10 cellular contexts compared by ENCODE assay signal in the genomic region with DNA sequence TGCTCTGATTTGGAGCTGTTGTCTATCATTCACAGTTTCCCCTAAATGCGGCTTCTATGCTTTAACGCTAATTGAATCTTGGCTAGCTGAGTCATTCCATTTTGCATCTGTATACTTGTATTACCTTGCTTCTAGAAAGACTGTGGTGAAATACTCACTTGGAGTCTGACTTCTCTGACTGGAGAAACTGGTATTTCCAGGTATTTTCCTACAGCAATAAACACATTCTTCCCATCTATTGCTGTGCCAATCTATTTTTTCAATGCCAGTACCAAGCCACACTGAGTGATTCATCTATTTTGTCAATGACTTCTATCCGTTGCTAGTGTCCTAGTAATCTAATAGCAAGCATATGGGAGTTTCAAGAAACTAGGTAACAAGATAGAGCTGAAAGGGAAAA.
DNase-seq lines count a peak whose midpoint lies in the region; ATAC-seq and TF ChIP-seq lines count a peak whose summit lies in the region.
"Had no signal": no experiment of that assay in that cellular context is flagged by ENCODE, and none has a peak within 500 bp of the region (broad histone marks: within the 10 kb centered on the region; RNA-seq: fewer than 3 reads in every experiment).

No MANE protein-coding gene starts in this region.

- H3K4me3 Mint-ChIP-seq in activated CD4-positive, alpha-beta T cell treated with anti-CD3 and anti-CD28 coated beads for 36 hours: no peak overlapping the region
- peak overlapping the region; percentile 80 for H3K4me3 Mint-ChIP-seq in stimulated activated effector memory CD8-positive, alpha-beta T cell treated with anti-CD3 and anti-CD28 coated beads, Interleukin-12 subunit alpha, Interleukin-12 subunit beta, amount 100 ng/mL, for 72 hours

- POLR2A ChIA-PET in activated CD4-positive, alpha-beta T cell treated with anti-CD3 and anti-CD28 coated beads for 36 hours (lab: Charles Lee): interaction anchor here (0.6 kb wide), 1 partner anchor 646 kb away, joined by 4 read pairs; no protein-coding TSS in a partner anchor
- POLR2A ChIA-PET in RWPE1 (lab: Yijun Ruan, JAX; ENCODE audit: low non-redundant PET): no interaction called here

- intact Hi-C loops in activated CD4-positive, alpha-beta T cell treated with anti-CD3 and anti-CD28 coated beads for 36 hours (cut with DNase I, micrococcal nuclease): no loop called here
- intact Hi-C loops in left ventricle myocardium superior (cut with micrococcal nuclease): no loop called here

- no peak overlapping the region for H3K27ac ChIP-seq in RWPE1

- CTCF ChIA-PET in activated CD4-positive, alpha-beta T cell treated with anti-CD3 and anti-CD28 coated beads for 36 hours (lab: Charles Lee): no interaction called here
- CTCF ChIA-PET in RWPE1 (lab: Yijun Ruan, JAX): no interaction called here

- ATAC-seq in activated CD4-positive, alpha-beta T cell treated with anti-CD3 and anti-CD28 coated beads for 36 hours: peak; percentile 25
- ATAC-seq in stimulated activated effector memory CD8-positive, alpha-beta T cell treated with anti-CD3 and anti-CD28 coated beads, Interleukin-12 subunit alpha, Interleukin-12 subunit beta, amount 100 ng/mL, for 72 hours: peak; percentile 64
- ATAC-seq in HG02623 (IDR thresholded peaks at IDR 0.05; ENCODE audit: unreplicated experiment) (no peak), left ventricle myocardium superior (no peak)
- ATAC-seq: left lobe of liver had no signal

- TF ChIP-seq CTCF in RWPE1 (conservative IDR thresholded peaks at IDR 0.05; ENCODE audit: low read depth): no peak

- H3K27me3 Mint-ChIP-seq in activated CD4-positive, alpha-beta T cell treated with anti-CD3 and anti-CD28 coated beads for 36 hours: no peaks in the 10 kb centered on the region

- DNase-seq in activated CD4-positive, alpha-beta T cell treated with anti-CD3 and anti-CD28 coated beads for 36 hours: no peak
- no peak for DNase-seq in activated CD4-positive, alpha-beta T cell treated with anti-CD3 and anti-CD28 coated beads, Interleukin-2, amount 50 U/mL, for 1 hour
- DNase-seq in RWPE1 (ENCODE audit: low spot score): peak; percentile 81
- peak; percentile 39 for DNase-seq in iPS-NIHi11 (ENCODE audit: low spot score)
- DNase-seq in stimulated activated effector memory CD8-positive, alpha-beta T cell treated with anti-CD3 and anti-CD28 coated beads, Interleukin-12 subunit alpha, Interleukin-12 subunit beta, amount 100 ng/mL, for 72 hours (ENCODE audit: low spot score in 2 of 2): no peak
- no peak for DNase-seq in amniotic stem cell (lab: John Stamatoyannopoulos, UW)
- no peak for DNase-seq in left ventricle myocardium superior
- DNase-seq: activated naive CD4-positive, alpha-beta T cell had no signal

- peaks cover 16% of the 10 kb centered on the region for H3K4me1 Mint-ChIP-seq in activated CD4-positive, alpha-beta T cell treated with anti-CD3 and anti-CD28 coated beads for 36 hours
- H3K4me1 Mint-ChIP-seq in stimulated activated effector memory CD8-positive, alpha-beta T cell treated with anti-CD3 and anti-CD28 coated beads, Interleukin-12 subunit alpha, Interleukin-12 subunit beta, amount 100 ng/mL, for 72 hours: peaks cover 36% of the 10 kb centered on the region

- H3K27ac Mint-ChIP-seq in activated CD4-positive, alpha-beta T cell treated with anti-CD3 and anti-CD28 coated beads for 36 hours: no peak overlapping the region
- peak overlapping the region; percentile 87 for H3K27ac Mint-ChIP-seq in stimulated activated effector memory CD8-positive, alpha-beta T cell treated with anti-CD3 and anti-CD28 coated beads, Interleukin-12 subunit alpha, Interleukin-12 subunit beta, amount 100 ng/mL, for 72 hours

- H3K36me3 Mint-ChIP-seq in activated CD4-positive, alpha-beta T cell treated with anti-CD3 and anti-CD28 coated beads for 36 hours (ENCODE audit: low read depth): no peaks in the 10 kb centered on the region
- H3K36me3 Mint-ChIP-seq in stimulated activated effector memory CD8-positive, alpha-beta T cell treated with anti-CD3 and anti-CD28 coated beads, Interleukin-12 subunit alpha, Interleukin-12 subunit beta, amount 100 ng/mL, for 72 hours: peaks cover 7% of the 10 kb centered on the region

- no peaks in the 10 kb centered on the region for H3K9me3 Mint-ChIP-seq in activated CD4-positive, alpha-beta T cell treated with anti-CD3 and anti-CD28 coated beads for 36 hours (ENCODE audit: low read depth)
- no peaks in the 10 kb centered on the region for H3K9me3 Mint-ChIP-seq in stimulated activated effector memory CD8-positive, alpha-beta T cell treated with anti-CD3 and anti-CD28 coated beads, Interleukin-12 subunit alpha, Interleukin-12 subunit beta, amount 100 ng/mL, for 72 hours

Comparison
In these comparisons a context has a peak if more than half of its experiments do, and no peak if none do; other contexts are left out.
1. ATAC-seq: peak in activated CD4-positive, alpha-beta T cell treated with anti-CD3 and anti-CD28 coated beads for 36 hours (single experiment) and stimulated activated effector memory CD8-positive, alpha-beta T cell treated with anti-CD3 and anti-CD28 coated beads, Interleukin-12 subunit alpha, Interleukin-12 subunit beta, amount 100 ng/mL, for 72 hours (single experiment); none in HG02623 (single experiment) and left ventricle myocardium superior (single experiment).
2. DNase-seq: peak in RWPE1 (single experiment) and iPS-NIHi11 (single experiment); none in activated CD4-positive, alpha-beta T cell treated with anti-CD3 and anti-CD28 coated beads for 36 hours (single experiment), activated CD4-positive, alpha-beta T cell treated with anti-CD3 and anti-CD28 coated beads, Interleukin-2, amount 50 U/mL, for 1 hour (single experiment), stimulated activated effector memory CD8-positive, alpha-beta T cell treated with anti-CD3 and anti-CD28 coated beads, Interleukin-12 subunit alpha, Interleukin-12 subunit beta, amount 100 ng/mL, for 72 hours (0 of 2), amniotic stem cell (single experiment) and left ventricle myocardium superior (single experiment).